ENCODE assay signal across 25 cellular contexts in the genomic region with DNA sequence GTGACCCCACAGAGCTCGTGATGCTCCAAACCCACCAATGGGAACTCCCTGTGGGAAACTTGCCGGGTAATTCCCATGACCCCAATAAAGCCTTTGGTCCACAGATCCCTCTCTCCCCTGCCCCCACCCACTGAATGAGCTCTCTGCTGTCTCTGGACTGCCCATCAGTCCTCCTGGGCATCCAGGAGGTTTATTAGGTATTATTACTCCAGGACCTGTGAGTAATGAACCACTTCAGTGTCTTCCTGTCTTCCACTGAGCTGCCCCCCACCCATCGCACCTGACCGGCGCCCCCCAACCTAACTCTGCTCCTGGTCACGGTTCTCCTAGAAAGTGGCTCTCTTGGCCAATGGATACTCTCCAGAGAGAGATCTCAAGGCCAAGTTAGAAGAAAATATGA. TPM values are rescaled to one million over a fixed set of nuclear protein-coding genes. Genes with fewer than 3 reads are reported as not detected.
"Had no signal": no experiment of that assay in that cellular context is flagged by ENCODE, and none has a peak within 500 bp of the region (broad histone marks: within the 10 kb centered on the region; RNA-seq: fewer than 3 reads in every experiment).

No MANE protein-coding gene starts in this region.

- H3K4me3 ChIP-seq: ovary, psoas muscle, skin epidermis, smooth muscle cell, stomach, testis, tibial artery, transverse colon, upper lobe of right lung, uterus had no signal

- H3K27ac ChIP-seq: ovary, parathyroid adenoma, psoas muscle, skin epidermis, stomach, testis, tibial artery, transverse colon, upper lobe of right lung, uterus had no signal

- H3K4me2 ChIP-seq: smooth muscle cell had no signal

- H3K9ac ChIP-seq: parathyroid adenoma had no signal

- H3K36me3 ChIP-seq: ovary, stomach, tibial artery, transverse colon, upper lobe of right lung, uterus had no signal

- ATAC-seq: naive thymus-derived CD8-positive, alpha-beta T cell; psoas muscle; right cardiac atrium; sciatic nerve; stimulated activated effector memory CD8-positive, alpha-beta T cell treated with anti-CD3 and anti-CD28 coated beads, Interleukin-12 subunit alpha, Interleukin-12 subunit beta, amount 100 ng/mL, for 72 hours; stimulated activated naive B cell treated with anti-CD40 and anti-IgM and Interleukin-4, amounts not matched to agents 10 μg/mL and 1 μg/mL and 100 μg/mL, for 72 hours; upper lobe of right lung had no signal

- DNase-seq: naive B cell; naive thymus-derived CD8-positive, alpha-beta T cell; nephron progenitor cell; occipital lobe; ovary; psoas muscle; stimulated activated CD4-positive, alpha-beta T cell treated with anti-CD3 and anti-CD28 coated beads, Interleukin-15, amount 100 ng/mL, for 24 hours; stimulated activated CD4-positive, alpha-beta T cell treated with anti-CD3 and anti-CD28 coated beads, Interleukin-2, amount 100 ng/mL, for 24 hours; stimulated activated CD4-positive, alpha-beta T cell treated with anti-CD3 and anti-CD28 coated beads, Interleukin-2, amount 100 ng/mL, for 48 hours; stimulated activated CD4-positive, alpha-beta T cell treated with anti-CD3 and anti-CD28 coated beads, Interleukin-4, amount 100 ng/mL, for 24 hours; stimulated activated naive B cell treated with anti-CD40 and anti-IgM and Interleukin-4, amounts not matched to agents 10 μg/mL and 1 μg/mL and 100 μg/mL, for 72 hours; stimulated activated naive CD4-positive, alpha-beta T cell treated with Interleukin-2 at 50 U/mL for 16 hours; stomach; testis; tibial artery; transverse colon; upper lobe of right lung; uterus had no signal

- H3K4me1 ChIP-seq: parathyroid adenoma, psoas muscle, testis, upper lobe of right lung had no signal

- H3K27me3 ChIP-seq: ovary, testis, tibial artery, transverse colon, upper lobe of right lung, uterus had no signal

- H2AFZ ChIP-seq: parathyroid adenoma had no signal

- H3K9me3 ChIP-seq: ovary, psoas muscle, stomach, testis, tibial artery, transverse colon, upper lobe of right lung, uterus had no signal

RNA-seq across cellular contexts. Expression of gene DNAH17, which starts 28.7 kb away (rescaled TPM):
- total RNA-seq: progenitor cell of endocrine pancreas had no signal
